ENCODE assay signal across 19 cellular contexts in the genomic region with DNA sequence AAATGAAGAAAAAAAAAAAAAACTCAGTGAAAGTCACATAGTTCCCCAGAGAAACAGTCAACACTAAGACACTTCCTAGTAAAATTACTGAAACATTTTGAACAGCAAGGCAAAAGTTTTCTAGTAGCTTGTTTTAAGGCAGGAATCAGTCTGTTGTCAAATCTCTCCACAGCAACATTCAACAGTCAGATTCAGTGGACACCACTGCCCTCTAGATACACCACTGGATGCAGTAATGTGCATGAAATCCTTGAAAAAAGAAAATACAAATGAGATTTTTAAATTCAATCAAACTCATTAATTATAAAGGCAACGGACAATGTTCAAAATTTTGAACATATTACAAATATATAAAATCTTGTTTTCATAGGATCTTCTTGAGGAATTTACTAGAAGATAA. TPM values are rescaled to one million over a fixed set of nuclear protein-coding genes. Genes with fewer than 3 reads are reported as not detected.
DNase-seq lines count a peak whose midpoint lies in the region; ATAC-seq, FAIRE-seq and TF ChIP-seq lines count a peak whose summit lies in the region.
"Had no signal": no experiment of that assay in that cellular context is flagged by ENCODE, and none has a peak within 500 bp of the region (broad histone marks: within the 10 kb centered on the region; RNA-seq: fewer than 3 reads in every experiment).

No MANE protein-coding gene starts in this region.

- POLR2A ChIA-PET in A549 (lab: Yijun Ruan, JAX), result no interaction called here
- POLR2A ChIA-PET in Panc1 (lab: Charles Lee), result no interaction called here
- POLR2A ChIA-PET in endothelial cell of umbilical vein (lab: Charles Lee), result no interaction called here

- H3K36me3 ChIP-seq in Panc1 (ENCODE audit: control insufficient read depth, insufficient read depth, low read length) (no peaks in the 10 kb centered on the region), endothelial cell of umbilical vein (ENCODE audit: control insufficient read depth in 2 of 2, extremely low read depth in 1 of 2, insufficient read depth in 2 of 2, low read length in 2 of 2) (no peaks in the 10 kb centered on the region), thyroid gland (no peaks in the 10 kb centered on the region)
- H3K36me3 ChIP-seq: BE2C had no signal

- ATAC-seq in A549 (no peak), Panc1 (no peak), left lobe of liver (peak; percentile 70)

- H3K4me1 ChIP-seq in A549 (peaks cover 14% of the 10 kb centered on the region; the same call in 2 of the 3 replicates), Panc1 (ENCODE audit: control insufficient read depth, insufficient read depth, low read length) (no peaks in the 10 kb centered on the region), endothelial cell of umbilical vein (ENCODE audit: control insufficient read depth, extremely low read depth, insufficient read depth, low read length) (no peaks in the 10 kb centered on the region), thyroid gland (no peaks in the 10 kb centered on the region)
- H3K4me1 ChIP-seq: BE2C had no signal

- intact Hi-C loops in Panc1 (cut with micrococcal nuclease; ENCODE audit: unreplicated experiment), result no loop called here
- intact Hi-C loops in endothelial cell of umbilical vein (cut with micrococcal nuclease), result no loop called here
- intact Hi-C loops in thyroid gland (cut with DNase I), result no loop called here

- H3K9me3 ChIP-seq in A549, result no peaks in the 10 kb centered on the region
- H3K9me3 ChIP-seq in Panc1 (ENCODE audit: control insufficient read depth, insufficient read depth, low read depth, low read length), result no peaks in the 10 kb centered on the region
- H3K9me3 ChIP-seq in endothelial cell of umbilical vein (replicated peaks; ENCODE audit: control insufficient read depth, insufficient read depth, low read length), result no peaks in the 10 kb centered on the region
- H3K9me3 ChIP-seq in thyroid gland, result no peaks in the 10 kb centered on the region
- H3K9me3 ChIP-seq: BE2C had no signal

- H3K27ac ChIP-seq in A549 (no peak overlapping the region), Panc1 (ENCODE audit: low read length) (no peak overlapping the region), endothelial cell of umbilical vein (ENCODE audit: insufficient read depth, low read depth, low read length) (no peak overlapping the region), thyroid gland (no peak overlapping the region)

- WGBS in A549 (ENCODE audit: missing lambda C conversion rate), result 71% methylated on average over 1 of the region's 1 CpG
- 89 to 90% methylated on average over 1 of the region's 1 CpG for WGBS in thyroid gland, 2 donors

- no peak overlapping the region for H3K9ac ChIP-seq in endothelial cell of umbilical vein (replicated peaks; ENCODE audit: extremely low read depth, insufficient read depth, low read length)

- TF ChIP-seq CTCF in A549 (IDR thresholded peaks at IDR 0.05), result 0 out of 3 replicates have a peak, but pooled peaks have one; percentile 10
- peak; percentile 7; the same call in 1 of the 2 replicates for TF ChIP-seq CTCF in Panc1 (IDR thresholded peaks at IDR 0.05)
- TF ChIP-seq CTCF in endothelial cell of umbilical vein (IDR thresholded peaks at IDR 0.05; ENCODE audit: extremely low read depth in 1 of 2, insufficient read depth in 1 of 2, low read depth in 1 of 2, low read length in 2 of 2), result peak in 1 of 2 donors; percentile 4
- TF ChIP-seq CTCF in thyroid gland (IDR thresholded peaks at IDR 0.05), result no peak
- TF ChIP-seq CTCF in GM13976 (IDR thresholded peaks at IDR 0.05; ENCODE audit: borderline replicate concordance, control extremely low read depth, extremely low read depth, insufficient read depth, missing control alignments), result no peak

- 0 out of 5 replicates have a peak, but pooled peaks of 1 of the 2 experiments have one; percentile 3 for TF ChIP-seq RAD21 in A549 (conservative IDR thresholded peaks at IDR 0.05 in 1 of 2, IDR thresholded peaks at IDR 0.05 in 1 of 2)

- H3K79me2 ChIP-seq in endothelial cell of umbilical vein (ENCODE audit: control insufficient read depth, insufficient read depth, low read length), result no peaks in the 10 kb centered on the region

- no peak overlapping the region for H3K4me3 ChIP-seq in A549
- no peak overlapping the region for H3K4me3 ChIP-seq in Panc1 (ENCODE audit: low read depth in 2 of 2, low read length in 2 of 2)
- H3K4me3 ChIP-seq in endothelial cell of umbilical vein (replicated peaks in 1 of 3; ENCODE audit: insufficient read depth in 1 of 3, low read depth in 1 of 3, low read length in 3 of 3), result no peak overlapping the region
- H3K4me3 ChIP-seq in thyroid gland (replicated peaks in 1 of 3), result no peak overlapping the region

- BruUV-seq in Panc1 (replicated peaks; lab: Mats Ljungman, UMichigan), result no TSS peak
- no TSS peak for BruUV-seq in endothelial cell of umbilical vein (replicated peaks; lab: Mats Ljungman, UMichigan)

- in situ Hi-C loops in Panc1 (cut with HindIII; ENCODE audit: low pct_unique_long_range_greater_than_20kb, low sequenced_read_pairs) (no loop called here), GM13976 (cut with MboI; ENCODE audit: low sequenced_read_pairs, unreplicated experiment) (no loop called here)

- no peak overlapping the region for H2AFZ ChIP-seq in endothelial cell of umbilical vein (ENCODE audit: low read depth, low read length)

- DNase-seq in A549 (ENCODE audit: low read depth in 1 of 2, low spot score in 1 of 2) (no peak), Panc1 (ENCODE audit: low read depth, low spot score) (no peak), endothelial cell of umbilical vein (ENCODE audit: low read depth, low spot score) (peak; percentile 36), left lobe of liver (ENCODE audit: low spot score) (no peak), T-helper 9 cell (no peak), thyroid gland (no peak), GM13976 (ENCODE audit: low spot score) (no peak), DMS153 treated with DMSO at 0.1 percent for 48 hours (lab: John Stamatoyannopoulos, UW; ENCODE audit: unreplicated experiment) (no peak)
- DNase-seq: 8988T, BE2C, DMS79, H7, KBM-7, NCI-H1092, NCI-H1436, NCI-H187 treated with DMSO at 0.1 percent for 48 hours, NCI-H2107, NCI-H446 treated with DMSO at 0.1 percent for 48 hours, NCI-H526 treated with DMSO at 0.1 percent for 48 hours had no signal

- CTCF ChIA-PET in A549 (lab: Yijun Ruan, JAX), result interaction anchor here (0.6 kb wide), 1 partner anchor 345 kb away, joined by 3 read pairs; no protein-coding TSS in a partner anchor
- CTCF ChIA-PET in Panc1 (lab: Charles Lee), result no interaction called here
- CTCF ChIA-PET in endothelial cell of umbilical vein (lab: Charles Lee), result interaction anchor here (1.0 to 8.3 kb wide), 4 partner anchors 14 to 66 kb away, joined by 3 to 83 read pairs (median 4); no protein-coding TSS in a partner anchor

- no peak for TF ChIP-seq EP300 in A549 (IDR thresholded peaks at IDR 0.05)

- no peaks in the 10 kb centered on the region for H3K9me1 ChIP-seq in endothelial cell of umbilical vein (replicated peaks; ENCODE audit: control insufficient read depth, extremely low read depth, insufficient read depth, low read length)

- H3K4me2 ChIP-seq in A549 (no peak overlapping the region), endothelial cell of umbilical vein (ENCODE audit: insufficient read depth, low read length) (no peak overlapping the region)

- FAIRE-seq in A549 (lab: Jason Lieb, UNC) (no peak), endothelial cell of umbilical vein (lab: Jason Lieb, UNC) (no peak)

- dilution Hi-C loops in endothelial cell of umbilical vein (cut with MboI; ENCODE audit: extremely low pct_ligation_motif_present, low sequenced_read_pairs), result no loop called here

- no peaks in the 10 kb centered on the region for H4K20me1 ChIP-seq in endothelial cell of umbilical vein (replicated peaks; ENCODE audit: control insufficient read depth, extremely low read depth, insufficient read depth, low read length)

- no peaks in the 10 kb centered on the region for H3K27me3 ChIP-seq in Panc1 (ENCODE audit: control insufficient read depth, insufficient read depth, low read length)
- no peaks in the 10 kb centered on the region for H3K27me3 ChIP-seq in endothelial cell of umbilical vein (ENCODE audit: control insufficient read depth in 2 of 2, insufficient read depth in 2 of 2, low read length in 2 of 2)
- H3K27me3 ChIP-seq in thyroid gland, result no peaks in the 10 kb centered on the region
- H3K27me3 ChIP-seq: BE2C had no signal

- TF ChIP-seq POLR2A in A549 (IDR thresholded peaks at IDR 0.05; ENCODE audit: low read length) (no peak), endothelial cell of umbilical vein (IDR thresholded peaks at IDR 0.05; ENCODE audit: low read depth, low read length) (no peak), thyroid gland (IDR thresholded peaks at IDR 0.05) (no peak)

TF ChIP-seq in endothelial cell of umbilical vein, 7 proteins besides CTCF, POLR2A, EP300 and RAD21 (continues in another document):
- TF ChIP-seq POLR2AphosphoS5 (IDR thresholded peaks at IDR 0.05; ENCODE audit: insufficient read depth, low read depth, low read length) (no peak), MYC (IDR thresholded peaks at IDR 0.05; ENCODE audit: low read depth, low read length) (no peak), FOS (IDR thresholded peaks at IDR 0.05; ENCODE audit: borderline replicate concordance, insufficient read depth, low read length) (no peak), JUN (IDR thresholded peaks at IDR 0.05; ENCODE audit: borderline replicate concordance, insufficient read depth, insufficient read length, low read depth) (no peak)
- TF ChIP-seq, protein P1, sequence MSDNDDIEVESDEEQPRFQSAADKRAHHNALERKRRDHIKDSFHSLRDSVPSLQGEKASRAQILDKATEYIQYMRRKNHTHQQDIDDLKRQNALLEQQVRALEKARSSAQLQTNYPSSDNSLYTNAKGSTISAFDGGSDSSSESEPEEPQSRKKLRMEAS (IDR thresholded peaks at IDR 0.05; ENCODE audit: insufficient read depth, insufficient read length), result no peak

RNA-seq across cellular contexts. Expression of a gene that starts 46.4 kb away (rescaled TPM):
- polyA plus RNA-seq in A549 (2011; rRNA removed) (19.4 and 26.0 TPM in 2 replicates), A549 (2017; fragmentation: RNase III; extraction: RNeasy Plus Mini Kit Qiagen cat#74134 plus additional on column Dnase treatment) (15.1 to 18.6 TPM (median 18.5 TPM) in 3 replicates), endothelial cell of umbilical vein (3.0 TPM in 2 replicates)
- polyA plus RNA-seq in A549 (2012; cell fraction: cytosol; rRNA removed), result 4.5 and 4.9 TPM in 2 replicates
- 7.9 and 9.5 TPM in 2 replicates for polyA plus RNA-seq in A549 (2012; cell fraction: nucleus; rRNA removed)
- 4.1 and 4.9 TPM in 2 replicates for polyA minus RNA-seq in A549 (2011; rRNA and poly(A)+ RNA removed)
- total RNA-seq in Panc1 (2021; ENCODE audit: unreplicated experiment) (not detected), endothelial cell of umbilical vein (2.7 and 10.3 TPM in 2 replicates), left lobe of liver (39.3 TPM), thyroid gland (10 to 100 TPM in 2 of 4 donors, 1 to 10 TPM in 2; 5.4 to 19.3 (median 9.8) TPM)
- polyA plus RNA-seq in Panc1 (2012; ENCODE audit: insufficient read length), result not detected
- 4.2 and 4.8 TPM in 2 replicates for polyA plus RNA-seq in endothelial cell of umbilical vein (2011; cell fraction: cytosol; rRNA removed)
- 23.6 and 31.0 TPM in 2 replicates for polyA plus RNA-seq in endothelial cell of umbilical vein (2011; cell fraction: nucleus; rRNA removed)
- 42.8 and 83.5 TPM in 2 replicates for polyA plus RNA-seq in endothelial cell of umbilical vein (2012)
- polyA minus RNA-seq in endothelial cell of umbilical vein, result 2.1 and 4.4 TPM in 2 replicates
- polyA minus RNA-seq in endothelial cell of umbilical vein (2011; cell fraction: cytosol; rRNA and poly(A)+ RNA removed), result not detected
- 7.6 and 13.3 TPM in 2 replicates for polyA minus RNA-seq in endothelial cell of umbilical vein (2011; cell fraction: nucleus; rRNA and poly(A)+ RNA removed)

Comparison
In these comparisons a context has a peak if more than half of its experiments do, and no peak if none do; other contexts are left out.
1. CTCF ChIP-seq: peak in A549 (single experiment) and Panc1 (single experiment); none in thyroid gland (0 of 6) and GM13976 (single experiment).